ENCODE assay signal across 9 cellular contexts in genomic region chr9:97982191-97982718, GRCh38. TPM values are rescaled to one million over a fixed set of nuclear protein-coding genes. Genes with fewer than 3 reads are reported as not detected.
DNase-seq lines count a peak whose midpoint lies in the region; ATAC-seq, FAIRE-seq and TF ChIP-seq lines count a peak whose summit lies in the region.
"Had no signal": no experiment of that assay in that cellular context is flagged by ENCODE, and none has a peak within 500 bp of the region (broad histone marks: within the 10 kb centered on the region; RNA-seq: fewer than 3 reads in every experiment).

No MANE protein-coding gene starts in this region.

- peak overlapping the region; percentile 93 for H3K4me2 ChIP-seq in OCI-LY1 (ENCODE audit: low read length)
- peak overlapping the region; percentile 90 for H3K4me2 ChIP-seq in osteoblast (ENCODE audit: insufficient read depth, low read length)

- peak overlapping the region; percentile 97 for H3K9ac ChIP-seq in OCI-LY1 (ENCODE audit: low read length)

- H3K36me3 Mint-ChIP-seq in Calu3 (ENCODE audit: insufficient read depth, unreplicated experiment), result peaks cover 35% of the 10 kb centered on the region

- TF ChIP-seq CTCF in Calu3 (IDR thresholded peaks at IDR 0.05; ENCODE audit: unreplicated experiment), result no peak
- TF ChIP-seq CTCF in OCI-LY1 (IDR thresholded peaks at IDR 0.05; ENCODE audit: low read length), result no peak
- TF ChIP-seq CTCF in osteoblast (IDR thresholded peaks at IDR 0.05; ENCODE audit: extremely low read depth, low read depth, low read length), result no peak

- no peaks in the 10 kb centered on the region for H3K27me3 Mint-ChIP-seq in Calu3 (ENCODE audit: unreplicated experiment)

- H3K9me3 ChIP-seq in OCI-LY1 (ENCODE audit: low read length) (no peaks in the 10 kb centered on the region), osteoblast (ENCODE audit: low read depth, low read length) (no peaks in the 10 kb centered on the region)

- peaks cover 10% of the 10 kb centered on the region for H3K4me1 Mint-ChIP-seq in Calu3 (ENCODE audit: low read depth, unreplicated experiment)

- H3K79me2 ChIP-seq in OCI-LY1 (ENCODE audit: insufficient read depth, low read length), result peaks cover 26% of the 10 kb centered on the region
- peaks cover 41% of the 10 kb centered on the region for H3K79me2 ChIP-seq in osteoblast (ENCODE audit: insufficient read depth, low read length)

- no peak for TF ChIP-seq POLR2A in GM12891 (IDR thresholded peaks at IDR 0.05; ENCODE audit: low read depth, low read length)

- peaks cover 43% of the 10 kb centered on the region for H3K4me1 ChIP-seq in OCI-LY1 (ENCODE audit: insufficient read depth, low read length, severe bottlenecking)
- H3K4me1 ChIP-seq in osteoblast (ENCODE audit: insufficient read depth, low read length), result peaks cover 9% of the 10 kb centered on the region

- FAIRE-seq in endometrium (lab: Jason Lieb, UNC), result peak; percentile 8
- FAIRE-seq in GM12891 (lab: Jason Lieb, UNC), result no peak

- H4K20me1 ChIP-seq in OCI-LY1 (ENCODE audit: insufficient read depth, low read length), result no peaks in the 10 kb centered on the region
- H4K20me1 ChIP-seq in osteoblast (ENCODE audit: insufficient read depth, low read length), result peaks cover 7% of the 10 kb centered on the region

- CTCF ChIA-PET in Calu3 (lab: Charles Lee), result interaction anchor here (0.6 kb wide), 1 partner anchor 53 kb away, joined by 3 read pairs; no protein-coding TSS in a partner anchor

- intact Hi-C loops in Calu3 (cut with micrococcal nuclease; ENCODE audit: unreplicated experiment), result no loop called here

- peak overlapping the region; percentile 72 for H3K4me3 Mint-ChIP-seq in Calu3 (ENCODE audit: low read depth, unreplicated experiment)

- no TSS peak for BruUV-seq in Calu3 (replicated peaks; lab: Mats Ljungman, UMichigan)

- no peaks in the 10 kb centered on the region for H3K9me3 Mint-ChIP-seq in Calu3 (ENCODE audit: low read depth, unreplicated experiment)

- ATAC-seq in HG03097 (IDR thresholded peaks at IDR 0.05; ENCODE audit: low FRiP score, unreplicated experiment), result no peak

- H3K4me3 ChIP-seq in OCI-LY1 (ENCODE audit: low read depth, low read length, poor library complexity, severe bottlenecking) (peak overlapping the region; percentile 94), osteoblast (ENCODE audit: insufficient read depth, low read length) (peak overlapping the region; percentile 89)

- H2AFZ ChIP-seq in OCI-LY1 (ENCODE audit: low read length) (no peak overlapping the region), osteoblast (ENCODE audit: low read length) (peak overlapping the region; percentile 85)

- H3K27me3 ChIP-seq in OCI-LY1 (ENCODE audit: insufficient read depth, low read length), result no peaks in the 10 kb centered on the region
- no peaks in the 10 kb centered on the region for H3K27me3 ChIP-seq in osteoblast (ENCODE audit: insufficient read depth, low read length)

- DNase-seq in Calu3, result no peak
- DNase-seq in osteoblast (ENCODE audit: insufficient read length, low spot score, missing footprints), result peak; percentile 83
- DNase-seq in cerebellar cortex (ENCODE audit: low spot score), result no peak
- no peak for DNase-seq in GM12891 (ENCODE audit: insufficient read length, low spot score)
- no peak for DNase-seq in C1 segment of cervical spinal cord (lab: John Stamatoyannopoulos, UW)

- H3K36me3 ChIP-seq in OCI-LY1 (ENCODE audit: insufficient read depth, low read length) (peaks cover 4% of the 10 kb centered on the region; the same call in 1 of the 2 replicates), osteoblast (ENCODE audit: insufficient read depth, low read length) (no peaks in the 10 kb centered on the region)

- no peak overlapping the region for H3K27ac Mint-ChIP-seq in Calu3 (ENCODE audit: unreplicated experiment)

- H3K9me2 ChIP-seq in OCI-LY1 (ENCODE audit: low read depth, low read length), result no peaks in the 10 kb centered on the region

- H3F3A ChIP-seq in OCI-LY1 (ENCODE audit: insufficient read depth, low read length), result no peaks in the 10 kb centered on the region

- no peak overlapping the region for H3K27ac ChIP-seq in OCI-LY1 (ENCODE audit: low read depth, low read length, poor library complexity, severe bottlenecking)
- H3K27ac ChIP-seq in osteoblast (ENCODE audit: low read depth, low read length), result peak overlapping the region; percentile 55

TF ChIP-seq in GM12891, 5 proteins besides CTCF, POLR2A, EP300 and RAD21:
- no peak for TF ChIP-seq POLR2AphosphoS5 (IDR thresholded peaks at IDR 0.05; ENCODE audit: low read depth, low read length)
- no peak for TF ChIP-seq TAF1 (IDR thresholded peaks at IDR 0.05; ENCODE audit: low read depth, low read length)
- TF ChIP-seq SPI1 (IDR thresholded peaks at IDR 0.05; ENCODE audit: low read depth, low read length), result no peak
- TF ChIP-seq PAX5 (IDR thresholded peaks at IDR 0.05; ENCODE audit: insufficient read depth, low read length, severe bottlenecking), result no peak
- no peak for TF ChIP-seq POU2F2 (IDR thresholded peaks at IDR 0.05; ENCODE audit: low read depth, low read length)

RNA-seq across cellular contexts. Expression of gene ANP32B, which starts 0.9 kb away (rescaled TPM):
- total RNA-seq in Calu3 (2022) (118 and 135 TPM in 2 replicates), osteoblast (12.7 and 13.8 TPM in 2 replicates)
- polyA plus RNA-seq in GM12891 (2012; ENCODE audit: low read depth, missing spikeins), result 230 TPM

RNA-seq across cellular contexts. Expression of gene HEMGN, which starts 44.3 kb away (rescaled TPM):
- total RNA-seq in Calu3 (2022) (not detected in 2 replicates), osteoblast (not detected in 2 replicates)
- polyA plus RNA-seq in GM12891 (2012; ENCODE audit: low read depth, missing spikeins), result 0.06 TPM
- total RNA-seq: LHCN-M2 had no signal

RNA-seq across cellular contexts. Expression of gene TRMO, which starts 60.0 kb away (rescaled TPM):
- total RNA-seq in Calu3 (2022) (4.8 and 5.0 TPM in 2 replicates), osteoblast (23.9 and 26.5 TPM in 2 replicates)
- 9.2 TPM for polyA plus RNA-seq in GM12891 (2012; ENCODE audit: low read depth, missing spikeins)
